Comparison of ENCODE assay signal across 20 cellular contexts in the genomic region with DNA sequence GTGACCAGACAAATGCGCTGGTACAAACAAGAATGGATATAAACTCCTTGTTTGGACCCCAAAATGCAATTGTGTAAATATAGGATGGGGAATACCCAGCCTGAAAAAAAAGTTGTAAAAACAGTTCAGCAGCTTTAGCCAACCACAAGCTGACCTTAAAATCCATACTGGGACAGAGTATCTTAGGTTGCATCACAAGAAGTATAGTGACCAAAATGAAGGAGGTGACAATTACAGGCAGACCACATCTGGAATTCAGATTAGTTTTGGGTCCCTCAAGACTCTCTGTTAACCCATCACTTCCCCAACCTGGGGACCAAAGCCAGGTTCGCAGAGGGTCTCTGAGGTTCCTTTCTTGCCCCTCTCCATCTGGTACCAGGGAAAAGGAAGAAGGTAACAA.
DNase-seq lines count a peak whose midpoint lies in the region; FAIRE-seq and TF ChIP-seq lines count a peak whose summit lies in the region.
"Had no signal": no experiment of that assay in that cellular context is flagged by ENCODE, and none has a peak within 500 bp of the region (broad histone marks: within the 10 kb centered on the region; RNA-seq: fewer than 3 reads in every experiment).

No MANE protein-coding gene starts in this region.

- H3K27ac ChIP-seq in BLaER1 (peak overlapping the region; percentile 46; the same call in 1 of the 2 replicates), keratinocyte (ENCODE audit: control insufficient read depth, insufficient read depth, low read length) (no peak overlapping the region)
- peak overlapping the region in 1 of 11 experiments; percentile 66; a peak in 1 of 22 replicates for H3K27ac ChIP-seq in BLaER1 treated with 17β-estradiol and CSF1 and Interleukin-3, amounts not matched to agents 10 nM and 100 nM

- H3K9ac ChIP-seq in BLaER1 (no peak overlapping the region), keratinocyte (ENCODE audit: control insufficient read depth, extremely low read depth, insufficient read depth, low read length) (no peak overlapping the region)
- H3K9ac ChIP-seq in BLaER1 treated with 17β-estradiol and CSF1 and Interleukin-3, amounts not matched to agents 10 nM and 100 nM: no peak overlapping the region

- no peak overlapping the region for H3K4me3 ChIP-seq in BLaER1
- H3K4me3 ChIP-seq in BLaER1 treated with 17β-estradiol and CSF1 and Interleukin-3, amounts not matched to agents 10 nM and 100 nM: no peak overlapping the region
- H3K4me3 ChIP-seq in keratinocyte (ENCODE audit: control insufficient read depth in 2 of 3, extremely low read depth in 1 of 3, insufficient read depth in 2 of 3, low read depth in 1 of 3, low read length in 3 of 3): no peak overlapping the region
- H3K4me3 ChIP-seq: GM12878, GM23338, HAP-1 had no signal

- DNase-seq in ecto neural progenitor cell (ENCODE audit: low spot score): peak; percentile 9
- no peak for DNase-seq in keratinocyte (ENCODE audit: low read depth, low spot score)
- no peak for DNase-seq in activated CD4-positive, alpha-beta T cell treated with anti-CD3 and anti-CD28 coated beads for 48 hours
- DNase-seq in NCI-H526 (lab: John Stamatoyannopoulos, UW): no peak
- DNase-seq in activated CD8-positive, alpha-beta memory T cell treated with anti-CD3 and anti-CD28 coated beads, Interleukin-2, amount 50 U/mL, for 48 hours: no peak
- no peak for DNase-seq in medulla oblongata (ENCODE audit: extremely low spot score)
- DNase-seq: CD4-positive, alpha-beta T cell; CD8-positive, alpha-beta memory T cell; DMS 273 treated with DMSO at 0.1 percent for 48 hours; DMS79; EL; GDM1 had no signal

- dilution Hi-C loops in keratinocyte (cut with MboI; ENCODE audit: extremely low pct_ligation_motif_present, low sequenced_read_pairs): no loop called here

- H2AFZ ChIP-seq in keratinocyte (ENCODE audit: control insufficient read depth, low read length): no peak overlapping the region
- H2AFZ ChIP-seq: GM23338 had no signal

- H3K4me1 ChIP-seq in BLaER1: peaks cover 58% of the 10 kb centered on the region
- H3K4me1 ChIP-seq in BLaER1 treated with 17β-estradiol and CSF1 and Interleukin-3, amounts not matched to agents 10 nM and 100 nM: peaks cover 8 to 57% (median 53%) of the 10 kb centered on the region in 10 experiments; a peak in 18 of 20 replicates
- no peaks in the 10 kb centered on the region for H3K4me1 ChIP-seq in keratinocyte (ENCODE audit: control insufficient read depth, extremely low read depth, insufficient read depth, low read length)

- TF ChIP-seq CTCF in keratinocyte (optimal IDR thresholded peaks at IDR 0.05 in 1 of 3, IDR thresholded peaks at IDR 0.05 in 1 of 3, conservative IDR thresholded peaks at IDR 0.05 in 1 of 3; ENCODE audit: extremely low read depth in 1 of 3, insufficient read depth in 2 of 3, low read length in 3 of 3): no peak

- H3K9me1 ChIP-seq in keratinocyte (ENCODE audit: control insufficient read depth, extremely low read depth, insufficient read depth, low read length): no peaks in the 10 kb centered on the region

- H3K4me2 ChIP-seq in BLaER1 (peak overlapping the region; percentile 74), keratinocyte (ENCODE audit: control insufficient read depth, extremely low read depth, insufficient read depth, low read depth, low read length) (no peak overlapping the region)
- H3K4me2 ChIP-seq in BLaER1 treated with 17β-estradiol and CSF1 and Interleukin-3, amounts not matched to agents 10 nM and 100 nM: peak overlapping the region in 9 of 11 experiments; percentile 50 to 87 (median 78); a peak in 16 of 22 replicates
- H3K4me2 ChIP-seq: GM23338 had no signal

- H3K79me2 ChIP-seq in keratinocyte (ENCODE audit: control insufficient read depth, insufficient read depth, low read length): no peaks in the 10 kb centered on the region

- H4K20me1 ChIP-seq in BLaER1: no peaks in the 10 kb centered on the region
- H4K20me1 ChIP-seq in BLaER1 treated with 17β-estradiol and CSF1 and Interleukin-3, amounts not matched to agents 10 nM and 100 nM: peaks cover 0 to 4% (median 0%) of the 10 kb centered on the region in 11 experiments; a peak in 1 of 22 replicates
- no peaks in the 10 kb centered on the region for H4K20me1 ChIP-seq in keratinocyte (ENCODE audit: control insufficient read depth, extremely low read depth, insufficient read depth, low read length)

- peaks cover 3% of the 10 kb centered on the region; the same call in 1 of the 2 replicates for H3K9me3 ChIP-seq in BLaER1
- H3K9me3 ChIP-seq in BLaER1 treated with 17β-estradiol and CSF1 and Interleukin-3, amounts not matched to agents 10 nM and 100 nM (replicated peaks in 1 of 11): peaks cover 0 to 7% (median 0%) of the 10 kb centered on the region in 11 experiments; a peak in 1 of 22 replicates
- no peaks in the 10 kb centered on the region for H3K9me3 ChIP-seq in keratinocyte (ENCODE audit: control insufficient read depth, low read depth, low read length)
- H3K9me3 ChIP-seq: HAP-1 had no signal

- H3K27me3 ChIP-seq in BLaER1 (no peaks in the 10 kb centered on the region), keratinocyte (ENCODE audit: control insufficient read depth, extremely low read depth, insufficient read depth, low read length) (no peaks in the 10 kb centered on the region)
- H3K27me3 ChIP-seq in BLaER1 treated with 17β-estradiol and CSF1 and Interleukin-3, amounts not matched to agents 10 nM and 100 nM: no peaks in the 10 kb centered on the region

- FAIRE-seq in keratinocyte (lab: Jason Lieb, UNC): peak; percentile 41
- FAIRE-seq: D721Med, GM12878, GM19239, H54 had no signal

- H3K36me3 ChIP-seq in BLaER1 (no peaks in the 10 kb centered on the region), keratinocyte (ENCODE audit: control insufficient read depth in 2 of 2, extremely low read depth in 1 of 2, insufficient read depth in 2 of 2, low read length in 2 of 2) (no peaks in the 10 kb centered on the region)
- H3K36me3 ChIP-seq in BLaER1 treated with 17β-estradiol and CSF1 and Interleukin-3, amounts not matched to agents 10 nM and 100 nM: no peaks in the 10 kb centered on the region
- H3K36me3 ChIP-seq: HAP-1 had no signal
